16 cellular contexts compared by ENCODE assay signal in genomic region chr2:224008702-224009261, GRCh38. TPM values are rescaled to one million over a fixed set of nuclear protein-coding genes. Genes with fewer than 3 reads are reported as not detected.
DNase-seq lines count a peak whose midpoint lies in the region; ATAC-seq, FAIRE-seq and TF ChIP-seq lines count a peak whose summit lies in the region.
"Had no signal": no experiment of that assay in that cellular context is flagged by ENCODE, and none has a peak within 500 bp of the region (broad histone marks: within the 10 kb centered on the region; RNA-seq: fewer than 3 reads in every experiment).

No MANE protein-coding gene starts in this region.

- POLR2A ChIA-PET in A549 (lab: Yijun Ruan, JAX), result no interaction called here

- no peak for TF ChIP-seq CTCF in A549 (IDR thresholded peaks at IDR 0.05)
- no peak for TF ChIP-seq CTCF in colonic mucosa (IDR thresholded peaks at IDR 0.05)
- TF ChIP-seq CTCF in vagina (IDR thresholded peaks at IDR 0.05), result no peak

- FAIRE-seq in A549 (lab: Jason Lieb, UNC), result no peak

- CTCF ChIA-PET in A549 (lab: Yijun Ruan, JAX), result interaction anchor here (0.8 to 1.1 kb wide), 2 partner anchors 15 to 39 kb away, joined by 3 read pairs; no protein-coding TSS in a partner anchor

- H3K9ac ChIP-seq in colonic mucosa (ENCODE audit: low read depth in 2 of 2, low read length in 2 of 2) (peak overlapping the region in 1 of 2 donors; percentile 47), neuronal stem cell (ENCODE audit: low read depth, low read length, poor library complexity) (no peak overlapping the region)

- no peak overlapping the region for H3K4me3 ChIP-seq in A549
- H3K4me3 ChIP-seq in colonic mucosa, result no peak overlapping the region
- H3K4me3 ChIP-seq in vagina, result no peak overlapping the region
- H3K4me3 ChIP-seq in neuronal stem cell (ENCODE audit: low read length in 2 of 2), result no peak overlapping the region
- H3K4me3 ChIP-seq: ovary, testis had no signal

- no peak overlapping the region for H2BK15ac ChIP-seq in neuronal stem cell (ENCODE audit: low read length)

- TF ChIP-seq EP300 in A549 (IDR thresholded peaks at IDR 0.05), result no peak

- H4K91ac ChIP-seq in neuronal stem cell (ENCODE audit: low read depth, low read length, poor library complexity), result no peak overlapping the region

- no peak overlapping the region for H2AK5ac ChIP-seq in neuronal stem cell (ENCODE audit: low read depth, low read length)

- TF ChIP-seq RAD21 in A549 (conservative IDR thresholded peaks at IDR 0.05 in 1 of 2, IDR thresholded peaks at IDR 0.05 in 1 of 2), result no peak

- intact Hi-C loops in colonic mucosa (cut with DNase I) (no loop called here), vagina (cut with DNase I) (no loop called here)

- H3K18ac ChIP-seq in neuronal stem cell (ENCODE audit: low read length), result no peak overlapping the region

- H2BK120ac ChIP-seq in neuronal stem cell (ENCODE audit: low read depth, low read length), result no peak overlapping the region

- H3K79me1 ChIP-seq in neuronal stem cell (ENCODE audit: low read depth, low read length), result no peaks in the 10 kb centered on the region

- peak in 1 of 2 experiments; percentile 23; a peak in 1 of 6 replicates for ATAC-seq in A549
- ATAC-seq in left lobe of liver, result peak; percentile 56

- H3K9me3 ChIP-seq in A549 (no peaks in the 10 kb centered on the region), colonic mucosa (no peaks in the 10 kb centered on the region), vagina (no peaks in the 10 kb centered on the region), neuronal stem cell (replicated peaks in 1 of 2; ENCODE audit: control insufficient read depth in 2 of 2, insufficient read depth in 1 of 2, low read depth in 1 of 2, low read length in 2 of 2) (no peaks in the 10 kb centered on the region)
- H3K9me3 ChIP-seq: ovary, testis had no signal

- H3K14ac ChIP-seq in neuronal stem cell (ENCODE audit: low read length), result no peak overlapping the region

- DNase-seq in A549 (ENCODE audit: low read depth in 1 of 2, low spot score in 1 of 2), result peak in 1 of 2 experiments; percentile 18
- peak; percentile 3 for DNase-seq in NCI-H2171 (lab: John Stamatoyannopoulos, UW)
- DNase-seq in colonic mucosa, result peak; percentile 61
- no peak for DNase-seq in left lobe of liver (ENCODE audit: low spot score)
- DNase-seq in NCI-H1436 (lab: John Stamatoyannopoulos, UW), result no peak
- DNase-seq in vagina (ENCODE audit: extremely low spot score in 2 of 2), result no peak
- DNase-seq in neuronal stem cell (ENCODE audit: low spot score), result no peak
- DNase-seq in NCI-H146 treated with DMSO at 0.1 percent for 48 hours (lab: John Stamatoyannopoulos, UW; ENCODE audit: unreplicated experiment), result no peak
- DNase-seq: activated naive CD4-positive, alpha-beta T cell treated with anti-CD3 and anti-CD28 coated beads for 36 hours; DMS 273 treated with DMSO at 0.1 percent for 48 hours; hippocampal formation; NCI-H748 treated with DMSO at 0.1 percent for 48 hours; ovary; SHP77 treated with DMSO at 0.1 percent for 48 hours; stimulated activated CD4-positive, alpha-beta T cell treated with anti-CD3 and anti-CD28 coated beads, Interleukin-15, amount 100 ng/mL, for 24 hours; testis had no signal

- WGBS in A549 (ENCODE audit: missing lambda C conversion rate), result 67% methylated on average over 12 of the region's 12 CpGs
- no CpG with 5 or more reads among the region's 12 CpGs for WGBS in neuronal stem cell (ENCODE audit: extremely low coverage in 2 of 2, insufficient read length in 2 of 2, insufficient replicate concordance in 1 of 2), 2 donors

- H3K4me2 ChIP-seq in A549, result peak overlapping the region; percentile 34
- no peak overlapping the region for H3K4me2 ChIP-seq in neuronal stem cell (ENCODE audit: insufficient read depth, low read length, poor library complexity, severe bottlenecking)

- H3K23ac ChIP-seq in neuronal stem cell (ENCODE audit: low read depth, low read length, poor library complexity), result no peak overlapping the region

- H3K27ac ChIP-seq in A549, result peak overlapping the region; percentile 52 to 73
- H3K27ac ChIP-seq in colonic mucosa, result peak overlapping the region; percentile 76
- H3K27ac ChIP-seq in vagina, result no peak overlapping the region
- H3K27ac ChIP-seq in neuronal stem cell (replicated peaks; ENCODE audit: low read length), result no peak overlapping the region
- H3K27ac ChIP-seq: ovary, testis had no signal

- no peak overlapping the region for H3K4ac ChIP-seq in neuronal stem cell (ENCODE audit: low read length)

- H3K4me1 ChIP-seq in A549 (peaks cover 29% of the 10 kb centered on the region), colonic mucosa (peaks cover 9% of the 10 kb centered on the region), vagina (no peaks in the 10 kb centered on the region), neuronal stem cell (ENCODE audit: control insufficient read depth in 2 of 2, insufficient read depth in 1 of 2, low read depth in 1 of 2, low read length in 2 of 2) (peaks cover 0 to 3% of the 10 kb centered on the region in 2 donors)

- TF ChIP-seq POLR2A in A549 (IDR thresholded peaks at IDR 0.05; ENCODE audit: low read length), result no peak
- TF ChIP-seq POLR2A in vagina (IDR thresholded peaks at IDR 0.05), result no peak

- no peak overlapping the region for H2BK5ac ChIP-seq in neuronal stem cell (ENCODE audit: low read length)

- no peak overlapping the region for H2AFZ ChIP-seq in neuronal stem cell (ENCODE audit: low read length)

- H3K27me3 ChIP-seq in colonic mucosa (no peaks in the 10 kb centered on the region), vagina (no peaks in the 10 kb centered on the region), neuronal stem cell (ENCODE audit: control insufficient read depth in 3 of 3, insufficient read depth in 3 of 3, low read depth in 1 of 3, low read length in 3 of 3) (no peaks in the 10 kb centered on the region)
- H3K27me3 ChIP-seq: ovary, testis had no signal

- H4K8ac ChIP-seq in neuronal stem cell (ENCODE audit: low read depth, low read length), result no peak overlapping the region

- H3K36me3 ChIP-seq in colonic mucosa, result no peaks in the 10 kb centered on the region
- H3K36me3 ChIP-seq in vagina, result no peaks in the 10 kb centered on the region
- H3K36me3 ChIP-seq in neuronal stem cell (replicated peaks in 1 of 2; ENCODE audit: control insufficient read depth in 2 of 2, insufficient read depth in 2 of 2, low read length in 2 of 2), result no peaks in the 10 kb centered on the region
- H3K36me3 ChIP-seq: ovary had no signal

- no peak overlapping the region for H2BK12ac ChIP-seq in neuronal stem cell (ENCODE audit: low read length)

TF ChIP-seq in A549, 52 proteins besides CTCF, POLR2A, EP300 and RAD21 (continues in another document):
- no peak for TF ChIP-seq SMC3 (IDR thresholded peaks at IDR 0.05)
- TF ChIP-seq HEYL (CRISPR knock-in tag; IDR thresholded peaks at IDR 0.05), result no peak
- no peak for TF ChIP-seq JUN (IDR thresholded peaks at IDR 0.05)
- no peak for TF ChIP-seq RFX5 (IDR thresholded peaks at IDR 0.05)
- no peak for TF ChIP-seq TFCP2L1 (CRISPR knock-in tag; IDR thresholded peaks at IDR 0.05)
- no peak for TF ChIP-seq RCOR1 (IDR thresholded peaks at IDR 0.05; ENCODE audit: low read depth, low read length)
- no peak for TF ChIP-seq NR3C1 (IDR thresholded peaks at IDR 0.05)
- no peak for TF ChIP-seq POLR2AphosphoS2 (conservative IDR thresholded peaks at IDR 0.05; ENCODE audit: low read length)
- TF ChIP-seq KDM5A (IDR thresholded peaks at IDR 0.05), result no peak
- TF ChIP-seq NPAS2 (CRISPR knock-in tag; IDR thresholded peaks at IDR 0.05; ENCODE audit: borderline replicate concordance), result no peak
- TF ChIP-seq REST (IDR thresholded peaks at IDR 0.05), result no peak

RNA-seq across cellular contexts. Expression of gene SERPINE2, which starts 30.3 kb away (rescaled TPM):
- polyA plus RNA-seq in A549 (2011; rRNA removed), result 58.6 and 94.6 TPM in 2 replicates
- polyA plus RNA-seq in A549 (2012; cell fraction: cytosol; rRNA removed), result 66.5 and 112 TPM in 2 replicates
- 96.1 and 160 TPM in 2 replicates for polyA plus RNA-seq in A549 (2012; cell fraction: nucleus; rRNA removed)
- 88.2 to 107 TPM (median 97.9 TPM) in 3 replicates for polyA plus RNA-seq in A549 (2017; fragmentation: RNase III; extraction: RNeasy Plus Mini Kit Qiagen cat#74134 plus additional on column Dnase treatment)
- polyA minus RNA-seq in A549 (2011; rRNA and poly(A)+ RNA removed), result 39.4 and 50.9 TPM in 2 replicates
- total RNA-seq in colonic mucosa, result 10 to 100 TPM; 13.6 to 19.2 TPM
- 1.6 TPM for total RNA-seq in left lobe of liver
- total RNA-seq in vagina, result 52.3 TPM
- polyA plus RNA-seq in neuronal stem cell (2013, experiment 1 of 2), result 19.1 TPM
- 20.2 TPM for polyA plus RNA-seq in neuronal stem cell (2013, experiment 2 of 2)

RNA-seq across cellular contexts. Expression of gene MRPL44, which starts 51.5 kb away (rescaled TPM):
- polyA plus RNA-seq in A549 (2011; rRNA removed), result 37.8 and 39.2 TPM in 2 replicates
- 20.5 and 23.7 TPM in 2 replicates for polyA plus RNA-seq in A549 (2012; cell fraction: cytosol; rRNA removed)
- 11.1 and 19.5 TPM in 2 replicates for polyA plus RNA-seq in A549 (2012; cell fraction: nucleus; rRNA removed)
- 39.0 to 40.7 TPM (median 40.0 TPM) in 3 replicates for polyA plus RNA-seq in A549 (2017; fragmentation: RNase III; extraction: RNeasy Plus Mini Kit Qiagen cat#74134 plus additional on column Dnase treatment)
- 8.9 and 10.0 TPM in 2 replicates for polyA minus RNA-seq in A549 (2011; rRNA and poly(A)+ RNA removed)
- total RNA-seq in colonic mucosa, result 10 to 100 TPM; 40.8 to 49.4 TPM
- 22.0 TPM for total RNA-seq in left lobe of liver
- 11.8 TPM for total RNA-seq in vagina
- 33.4 TPM for polyA plus RNA-seq in neuronal stem cell (2013, experiment 1 of 2)
- 35.3 TPM for polyA plus RNA-seq in neuronal stem cell (2013, experiment 2 of 2)

Comparison
In these comparisons a context has a peak if more than half of its experiments do, and no peak if none do; other contexts are left out.
1. DNase-seq: peak in NCI-H2171 (single experiment) and colonic mucosa (single experiment); none in left lobe of liver (single experiment), NCI-H1436 (single experiment), vagina (0 of 2), neuronal stem cell (single experiment) and NCI-H146 treated with DMSO at 0.1 percent for 48 hours (single experiment).
2. H3K27ac ChIP-seq: peak in A549 (2 of 2) and colonic mucosa (single experiment); none in vagina (single experiment) and neuronal stem cell (single experiment).